ENCODE assay signal across 11 cellular contexts in genomic region chr3:48090166-48090939, GRCh38.
DNase-seq lines count a peak whose midpoint lies in the region; ATAC-seq and TF ChIP-seq lines count a peak whose summit lies in the region.
"Had no signal": no experiment of that assay in that cellular context is flagged by ENCODE, and none has a peak within 500 bp of the region (broad histone marks: within the 10 kb centered on the region; RNA-seq: fewer than 3 reads in every experiment).

No MANE protein-coding gene starts in this region.

- no peaks in the 10 kb centered on the region for H3K9me3 ChIP-seq in lower lobe of right lung
- H3K9me3 ChIP-seq: heart right ventricle had no signal

- no peak for TF ChIP-seq CTCF in WTC11 (IDR thresholded peaks at IDR 0.05)
- TF ChIP-seq CTCF in lower lobe of right lung (IDR thresholded peaks at IDR 0.05): no peak

- H3K4me3 Mint-ChIP-seq in stimulated activated naive CD8-positive, alpha-beta T cell treated with anti-CD3 and anti-CD28 coated beads, Interleukin-15, Interleukin-2, amounts not matched to agents 100 ng/mL and 50 ng/mL, for 24 hours: peak overlapping the region; percentile 96
- peak overlapping the region; percentile 94 for H3K4me3 Mint-ChIP-seq in WTC11

- POLR2A ChIA-PET in WTC11 (lab: Charles Lee): interaction anchor here (0.7 to 1.9 kb wide), 2 partner anchors 49 to 61 kb away, joined by 3 to 10 read pairs; no protein-coding TSS in a partner anchor

- peaks cover 6% of the 10 kb centered on the region for H3K36me3 Mint-ChIP-seq in stimulated activated naive CD8-positive, alpha-beta T cell treated with anti-CD3 and anti-CD28 coated beads, Interleukin-15, Interleukin-2, amounts not matched to agents 100 ng/mL and 50 ng/mL, for 24 hours (ENCODE audit: low read depth)
- no peaks in the 10 kb centered on the region; the same call in 1 of the 2 replicates for H3K36me3 Mint-ChIP-seq in WTC11

- no peak overlapping the region for H3K4me3 ChIP-seq in lower lobe of right lung

- H3K4me1 Mint-ChIP-seq in stimulated activated naive CD8-positive, alpha-beta T cell treated with anti-CD3 and anti-CD28 coated beads, Interleukin-15, Interleukin-2, amounts not matched to agents 100 ng/mL and 50 ng/mL, for 24 hours (ENCODE audit: low read depth): peaks cover 29% of the 10 kb centered on the region
- peaks cover 25% of the 10 kb centered on the region for H3K4me1 Mint-ChIP-seq in WTC11

- no peak for ATAC-seq in stimulated activated naive CD8-positive, alpha-beta T cell treated with anti-CD3 and anti-CD28 coated beads, Interleukin-15, Interleukin-2, amounts not matched to agents 100 U/mL and 50 U/mL, for 24 hours
- ATAC-seq in WTC11 (no peak), lower lobe of right lung (no peak), HG03108 (IDR thresholded peaks at IDR 0.05; ENCODE audit: unreplicated experiment) (no peak), GM21576 (IDR thresholded peaks at IDR 0.05; ENCODE audit: unreplicated experiment) (no peak)
- ATAC-seq: heart right ventricle had no signal

- no peaks in the 10 kb centered on the region for H3K36me3 ChIP-seq in lower lobe of right lung

- H3K27me3 Mint-ChIP-seq in stimulated activated naive CD8-positive, alpha-beta T cell treated with anti-CD3 and anti-CD28 coated beads, Interleukin-15, Interleukin-2, amounts not matched to agents 100 ng/mL and 50 ng/mL, for 24 hours: no peaks in the 10 kb centered on the region
- H3K27me3 Mint-ChIP-seq in WTC11 (ENCODE audit: low read depth): no peaks in the 10 kb centered on the region

- H3K4me1 ChIP-seq in lower lobe of right lung: peaks cover 28% of the 10 kb centered on the region

- no peak overlapping the region for H3K27ac ChIP-seq in lower lobe of right lung

- H3K27me3 ChIP-seq in lower lobe of right lung (ENCODE audit: low read depth): no peaks in the 10 kb centered on the region
- H3K27me3 ChIP-seq: heart right ventricle had no signal

- CTCF ChIA-PET in WTC11 (lab: Charles Lee): interaction anchor here (0.5 to 5.6 kb wide), 5 partner anchors 42 to 371 kb away, joined by 3 to 67 read pairs (median 5); no protein-coding TSS in a partner anchor

- intact Hi-C loops in lower lobe of right lung (cut with DNase I): no loop called here

- no peaks in the 10 kb centered on the region for H3K9me3 Mint-ChIP-seq in stimulated activated naive CD8-positive, alpha-beta T cell treated with anti-CD3 and anti-CD28 coated beads, Interleukin-15, Interleukin-2, amounts not matched to agents 100 ng/mL and 50 ng/mL, for 24 hours
- H3K9me3 Mint-ChIP-seq in WTC11: no peaks in the 10 kb centered on the region

- DNase-seq in stimulated activated naive CD8-positive, alpha-beta T cell treated with anti-CD3 and anti-CD28 coated beads, Interleukin-15, Interleukin-2, amounts not matched to agents 100 U/mL and 50 U/mL, for 24 hours: no peak
- DNase-seq in WTC11 (ENCODE audit: low spot score): no peak
- DNase-seq in kidney glomerular epithelial cell (lab: John Stamatoyannopoulos, UW): peak; percentile 26
- no peak for DNase-seq in NK-92 treated with Interleukin-12 subunit alpha and Interleukin-12 subunit beta, amount 100 ng/mL, for 24 hours (lab: John Stamatoyannopoulos, UW)
- DNase-seq in lower lobe of right lung: no peak
- DNase-seq: COR-L47, heart right ventricle, NCI-H446 treated with DMSO at 0.1 percent for 48 hours had no signal

- H3K27ac Mint-ChIP-seq in stimulated activated naive CD8-positive, alpha-beta T cell treated with anti-CD3 and anti-CD28 coated beads, Interleukin-15, Interleukin-2, amounts not matched to agents 100 ng/mL and 50 ng/mL, for 24 hours: peak overlapping the region; percentile 49
- peak overlapping the region; percentile 94 for H3K27ac Mint-ChIP-seq in WTC11

TF ChIP-seq in WTC11, 78 proteins besides CTCF, POLR2A, EP300 and RAD21:
- TF ChIP-seq PRDM15 (CRISPR knock-in tag; IDR thresholded peaks at IDR 0.05) (no peak), ZBTB43 (CRISPR knock-in tag; IDR thresholded peaks at IDR 0.05) (no peak), NFE2L1 (CRISPR knock-in tag; IDR thresholded peaks at IDR 0.05) (no peak), ATF1 (CRISPR knock-in tag; IDR thresholded peaks at IDR 0.05) (no peak), MXD4 (CRISPR knock-in tag; IDR thresholded peaks at IDR 0.05; ENCODE audit: borderline replicate concordance) (no peak), E2F4 (CRISPR knock-in tag; IDR thresholded peaks at IDR 0.05; ENCODE audit: borderline replicate concordance, low read depth) (no peak), ERG (CRISPR knock-in tag; IDR thresholded peaks at IDR 0.05) (no peak), JAZF1 (CRISPR knock-in tag; IDR thresholded peaks at IDR 0.05) (no peak), NR3C1 (CRISPR knock-in tag; conservative IDR thresholded peaks at IDR 0.05; ENCODE audit: low read depth) (no peak), FOXP4 (CRISPR knock-in tag; IDR thresholded peaks at IDR 0.05) (no peak), GABPB1 (CRISPR knock-in tag; IDR thresholded peaks at IDR 0.05) (no peak), TCF7 (CRISPR knock-in tag; IDR thresholded peaks at IDR 0.05; ENCODE audit: low read depth) (no peak)
